Comparison of ENCODE assay signal across 1 cellular context in the genomic region with DNA sequence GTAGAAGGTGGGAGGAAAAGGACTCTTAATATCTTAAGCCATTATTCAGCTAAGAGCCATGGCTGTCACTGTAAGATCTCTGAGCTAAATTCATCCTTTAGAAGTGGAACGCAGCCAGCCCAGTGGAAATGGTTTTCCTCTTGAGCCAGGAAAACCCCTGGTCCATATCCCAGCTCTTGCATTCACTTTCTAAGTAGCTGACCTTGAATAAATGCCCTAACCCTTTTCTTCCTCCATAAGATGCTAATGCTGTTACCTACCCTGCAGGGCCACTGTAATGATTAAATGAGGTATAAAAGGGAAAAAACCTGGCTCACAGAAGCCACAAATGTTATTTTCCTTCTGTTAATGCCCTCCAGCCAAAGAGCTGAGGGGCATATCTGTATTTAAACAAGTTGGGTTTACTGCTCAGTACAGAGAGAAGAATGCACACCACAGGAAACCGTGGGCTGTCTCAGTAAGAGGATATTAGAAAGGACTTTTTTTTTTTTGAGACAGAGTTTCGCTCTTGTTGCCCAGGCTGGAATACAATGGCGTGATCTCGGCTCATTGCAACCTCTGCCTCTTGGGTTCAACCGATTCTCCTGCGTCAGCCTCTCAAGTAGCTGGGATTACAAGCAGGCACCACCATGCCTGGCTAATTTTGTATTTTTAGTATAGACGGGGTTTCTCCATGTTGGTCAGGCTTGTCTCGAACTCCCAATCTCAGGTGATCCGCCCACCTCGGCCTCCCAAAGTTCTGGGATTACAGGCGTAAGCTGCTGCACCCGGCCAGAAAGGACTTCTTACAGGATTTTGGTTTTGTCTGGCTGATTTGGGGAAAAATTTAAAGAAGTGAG.
TF ChIP-seq lines count a peak whose summit lies in the region.

No MANE protein-coding gene starts in this region.

TF ChIP-seq in GM23338, 12 proteins besides CTCF, POLR2A, EP300 and RAD21 (continued from another document):
- TF ChIP-seq, protein P1, sequence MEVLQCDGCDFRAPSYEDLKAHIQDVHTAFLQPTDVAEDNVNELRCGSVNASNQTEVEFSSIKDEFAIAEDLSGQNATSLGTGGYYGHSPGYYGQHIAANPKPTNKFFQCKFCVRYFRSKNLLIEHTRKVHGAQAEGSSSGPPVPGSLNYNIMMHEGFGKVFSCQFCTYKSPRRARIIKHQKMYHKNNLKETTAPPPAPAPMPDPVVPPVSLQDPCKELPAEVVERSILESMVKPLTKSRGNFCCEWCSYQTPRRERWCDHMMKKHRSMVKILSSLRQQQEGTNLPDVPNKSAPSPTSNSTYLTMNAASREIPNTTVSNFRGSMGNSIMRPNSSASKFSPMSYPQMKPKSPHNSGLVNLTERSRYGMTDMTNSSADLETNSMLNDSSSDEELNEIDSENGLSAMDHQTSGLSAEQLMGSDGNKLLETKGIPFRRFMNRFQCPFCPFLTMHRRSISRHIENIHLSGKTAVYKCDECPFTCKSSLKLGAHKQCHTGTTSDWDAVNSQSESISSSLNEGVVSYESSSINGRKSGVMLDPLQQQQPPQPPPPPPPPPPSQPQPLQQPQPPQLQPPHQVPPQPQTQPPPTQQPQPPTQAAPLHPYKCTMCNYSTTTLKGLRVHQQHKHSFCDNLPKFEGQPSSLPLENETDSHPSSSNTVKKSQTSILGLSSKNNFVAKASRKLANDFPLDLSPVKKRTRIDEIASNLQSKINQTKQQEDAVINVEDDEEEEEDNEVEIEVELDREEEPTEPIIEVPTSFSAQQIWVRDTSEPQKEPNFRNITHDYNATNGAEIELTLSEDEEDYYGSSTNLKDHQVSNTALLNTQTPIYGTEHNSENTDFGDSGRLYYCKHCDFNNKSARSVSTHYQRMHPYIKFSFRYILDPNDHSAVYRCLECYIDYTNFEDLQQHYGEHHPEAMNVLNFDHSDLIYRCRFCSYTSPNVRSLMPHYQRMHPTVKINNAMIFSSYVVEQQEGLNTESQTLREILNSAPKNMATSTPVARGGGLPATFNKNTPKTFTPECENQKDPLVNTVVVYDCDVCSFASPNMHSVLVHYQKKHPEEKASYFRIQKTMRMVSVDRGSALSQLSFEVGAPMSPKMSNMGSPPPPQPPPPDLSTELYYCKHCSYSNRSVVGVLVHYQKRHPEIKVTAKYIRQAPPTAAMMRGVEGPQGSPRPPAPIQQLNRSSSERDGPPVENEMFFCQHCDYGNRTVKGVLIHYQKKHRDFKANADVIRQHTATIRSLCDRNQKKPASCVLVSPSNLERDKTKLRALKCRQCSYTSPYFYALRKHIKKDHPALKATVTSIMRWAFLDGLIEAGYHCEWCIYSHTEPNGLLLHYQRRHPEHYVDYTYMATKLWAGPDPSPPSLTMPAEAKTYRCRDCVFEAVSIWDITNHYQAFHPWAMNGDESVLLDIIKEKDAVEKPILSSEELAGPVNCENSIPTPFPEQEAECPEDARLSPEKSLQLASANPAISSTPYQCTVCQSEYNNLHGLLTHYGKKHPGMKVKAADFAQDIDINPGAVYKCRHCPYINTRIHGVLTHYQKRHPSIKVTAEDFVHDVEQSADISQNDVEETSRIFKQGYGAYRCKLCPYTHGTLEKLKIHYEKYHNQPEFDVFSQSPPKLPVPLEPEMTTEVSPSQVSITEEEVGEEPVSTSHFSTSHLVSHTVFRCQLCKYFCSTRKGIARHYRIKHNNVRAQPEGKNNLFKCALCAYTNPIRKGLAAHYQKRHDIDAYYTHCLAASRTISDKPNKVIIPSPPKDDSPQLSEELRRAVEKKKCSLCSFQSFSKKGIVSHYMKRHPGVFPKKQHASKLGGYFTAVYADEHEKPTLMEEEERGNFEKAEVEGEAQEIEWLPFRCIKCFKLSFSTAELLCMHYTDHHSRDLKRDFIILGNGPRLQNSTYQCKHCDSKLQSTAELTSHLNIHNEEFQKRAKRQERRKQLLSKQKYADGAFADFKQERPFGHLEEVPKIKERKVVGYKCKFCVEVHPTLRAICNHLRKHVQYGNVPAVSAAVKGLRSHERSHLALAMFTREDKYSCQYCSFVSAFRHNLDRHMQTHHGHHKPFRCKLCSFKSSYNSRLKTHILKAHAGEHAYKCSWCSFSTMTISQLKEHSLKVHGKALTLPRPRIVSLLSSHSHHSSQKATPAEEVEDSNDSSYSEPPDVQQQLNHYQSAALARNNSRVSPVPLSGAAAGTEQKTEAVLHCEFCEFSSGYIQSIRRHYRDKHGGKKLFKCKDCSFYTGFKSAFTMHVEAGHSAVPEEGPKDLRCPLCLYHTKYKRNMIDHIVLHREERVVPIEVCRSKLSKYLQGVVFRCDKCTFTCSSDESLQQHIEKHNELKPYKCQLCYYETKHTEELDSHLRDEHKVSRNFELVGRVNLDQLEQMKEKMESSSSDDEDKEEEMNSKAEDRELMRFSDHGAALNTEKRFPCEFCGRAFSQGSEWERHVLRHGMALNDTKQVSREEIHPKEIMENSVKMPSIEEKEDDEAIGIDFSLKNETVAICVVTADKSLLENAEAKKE (CRISPR knock-in tag; IDR thresholded peaks at IDR 0.05), result no peak
- TF ChIP-seq, protein P2, sequence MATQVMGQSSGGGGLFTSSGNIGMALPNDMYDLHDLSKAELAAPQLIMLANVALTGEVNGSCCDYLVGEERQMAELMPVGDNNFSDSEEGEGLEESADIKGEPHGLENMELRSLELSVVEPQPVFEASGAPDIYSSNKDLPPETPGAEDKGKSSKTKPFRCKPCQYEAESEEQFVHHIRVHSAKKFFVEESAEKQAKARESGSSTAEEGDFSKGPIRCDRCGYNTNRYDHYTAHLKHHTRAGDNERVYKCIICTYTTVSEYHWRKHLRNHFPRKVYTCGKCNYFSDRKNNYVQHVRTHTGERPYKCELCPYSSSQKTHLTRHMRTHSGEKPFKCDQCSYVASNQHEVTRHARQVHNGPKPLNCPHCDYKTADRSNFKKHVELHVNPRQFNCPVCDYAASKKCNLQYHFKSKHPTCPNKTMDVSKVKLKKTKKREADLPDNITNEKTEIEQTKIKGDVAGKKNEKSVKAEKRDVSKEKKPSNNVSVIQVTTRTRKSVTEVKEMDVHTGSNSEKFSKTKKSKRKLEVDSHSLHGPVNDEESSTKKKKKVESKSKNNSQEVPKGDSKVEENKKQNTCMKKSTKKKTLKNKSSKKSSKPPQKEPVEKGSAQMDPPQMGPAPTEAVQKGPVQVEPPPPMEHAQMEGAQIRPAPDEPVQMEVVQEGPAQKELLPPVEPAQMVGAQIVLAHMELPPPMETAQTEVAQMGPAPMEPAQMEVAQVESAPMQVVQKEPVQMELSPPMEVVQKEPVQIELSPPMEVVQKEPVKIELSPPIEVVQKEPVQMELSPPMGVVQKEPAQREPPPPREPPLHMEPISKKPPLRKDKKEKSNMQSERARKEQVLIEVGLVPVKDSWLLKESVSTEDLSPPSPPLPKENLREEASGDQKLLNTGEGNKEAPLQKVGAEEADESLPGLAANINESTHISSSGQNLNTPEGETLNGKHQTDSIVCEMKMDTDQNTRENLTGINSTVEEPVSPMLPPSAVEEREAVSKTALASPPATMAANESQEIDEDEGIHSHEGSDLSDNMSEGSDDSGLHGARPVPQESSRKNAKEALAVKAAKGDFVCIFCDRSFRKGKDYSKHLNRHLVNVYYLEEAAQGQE (IDR thresholded peaks at IDR 0.05; ENCODE audit: unreplicated experiment), result no peak
- TF ChIP-seq NANOG (IDR thresholded peaks at IDR 0.05; ENCODE audit: borderline replicate concordance) (no peak), EZH2phosphoT487 (IDR thresholded peaks at IDR 0.05; ENCODE audit: unreplicated experiment) (no peak)
